10 cellular contexts compared by ENCODE assay signal in the genomic region with DNA sequence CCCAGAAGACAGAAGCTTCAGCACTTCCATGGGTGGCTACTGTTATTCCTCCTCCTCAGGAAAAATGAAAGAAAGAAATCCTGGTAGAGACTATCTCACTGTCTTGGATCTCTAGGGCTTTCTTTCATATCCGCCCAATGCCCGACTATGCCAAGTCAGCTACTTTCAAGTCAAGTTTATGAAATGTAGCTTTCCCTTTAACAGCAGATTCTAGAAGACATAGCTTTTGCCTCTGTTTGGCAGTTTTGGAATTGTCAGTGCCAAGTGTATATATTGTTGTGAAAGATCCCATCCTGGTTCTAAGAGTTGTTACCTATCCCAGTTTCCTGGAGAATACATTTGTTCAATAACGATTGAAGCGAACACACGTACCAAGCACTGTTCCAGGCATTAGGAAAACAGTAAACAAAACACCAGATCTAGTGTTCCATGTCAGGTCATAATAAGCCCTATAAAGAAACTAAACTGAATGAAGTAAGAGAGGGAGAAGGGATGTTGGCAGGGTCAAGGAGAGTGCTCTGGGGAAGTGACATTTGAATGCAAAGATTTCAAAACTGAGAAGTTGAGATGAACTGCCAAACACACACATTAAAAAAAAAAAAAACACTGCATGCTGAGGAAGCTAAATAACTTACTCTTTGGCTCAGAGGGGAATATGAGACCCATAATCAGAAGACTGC. TPM values are rescaled to one million over a fixed set of nuclear protein-coding genes. Genes with fewer than 3 reads are reported as not detected.
DNase-seq lines count a peak whose midpoint lies in the region; ATAC-seq and TF ChIP-seq lines count a peak whose summit lies in the region.
"Had no signal": no experiment of that assay in that cellular context is flagged by ENCODE, and none has a peak within 500 bp of the region (broad histone marks: within the 10 kb centered on the region; RNA-seq: fewer than 3 reads in every experiment).

No MANE protein-coding gene starts in this region.

- no peaks in the 10 kb centered on the region for H3K36me3 Mint-ChIP-seq in CD8-positive, alpha-beta T cell

- no peak overlapping the region for H3K27ac Mint-ChIP-seq in CD8-positive, alpha-beta T cell
- H3K27ac Mint-ChIP-seq: nephron progenitor cell had no signal

- H3K36me3 ChIP-seq in subcutaneous abdominal adipose tissue (ENCODE audit: control insufficient read depth in 5 of 5, insufficient read depth in 5 of 5, low read length in 5 of 5): no peaks in the 10 kb centered on the region
- H3K36me3 ChIP-seq in CD8-positive, alpha-beta T cell (ENCODE audit: insufficient read depth, low read length): no peaks in the 10 kb centered on the region

- H3K27ac ChIP-seq in subcutaneous abdominal adipose tissue (ENCODE audit: low read depth, low read length): peak overlapping the region; percentile 76
- H3K27ac ChIP-seq in caudate nucleus (ENCODE audit: low read depth, low read length): no peak overlapping the region
- H3K27ac ChIP-seq in CD8-positive, alpha-beta T cell (ENCODE audit: low read depth, low read length): no peak overlapping the region

- TF ChIP-seq CTCF in CD8-positive, alpha-beta T cell (IDR thresholded peaks at IDR 0.05): no peak

- peak overlapping the region; percentile 46 to 63 (median 55) for H3K4me3 ChIP-seq in subcutaneous abdominal adipose tissue (ENCODE audit: low read depth in 1 of 5, low read length in 5 of 5)
- no peak overlapping the region for H3K4me3 ChIP-seq in CD8-positive, alpha-beta T cell (ENCODE audit: low read depth, low read length)

- H3K9me3 Mint-ChIP-seq in CD8-positive, alpha-beta T cell: peaks cover 3% of the 10 kb centered on the region
- H3K9me3 Mint-ChIP-seq: nephron progenitor cell had no signal

- CTCF ChIA-PET in CD8-positive, alpha-beta T cell (lab: Charles Lee): interaction anchor here (1.8 kb wide), 1 partner anchor 38 kb away, joined by 5 read pairs; no protein-coding TSS in a partner anchor

- POLR2A ChIA-PET in CD8-positive, alpha-beta T cell (lab: Charles Lee): no interaction called here

- no peak overlapping the region for H3K4me3 Mint-ChIP-seq in CD8-positive, alpha-beta T cell
- H3K4me3 Mint-ChIP-seq: nephron progenitor cell had no signal

- DNase-seq in foreskin melanocyte: peak; percentile 47
- DNase-seq in caudate nucleus (lab: John Stamatoyannopoulos, UW): no peak
- DNase-seq in CD8-positive, alpha-beta T cell: no peak
- DNase-seq: activated CD4-positive, CD25-positive, alpha-beta regulatory T cell treated with anti-CD3 and anti-CD28 coated beads, Interleukin-2, amount 50 U/mL, for 72 hours; NCI-H1105 treated with DMSO at 0.1 percent for 48 hours; nephron progenitor cell had no signal

- H3K27me3 ChIP-seq in subcutaneous abdominal adipose tissue (ENCODE audit: control insufficient read depth in 5 of 5, insufficient read depth in 4 of 5, low read length in 5 of 5): no peaks in the 10 kb centered on the region
- H3K27me3 ChIP-seq in CD8-positive, alpha-beta T cell (ENCODE audit: insufficient read depth, low read length): no peaks in the 10 kb centered on the region

- H3K4me1 ChIP-seq in subcutaneous abdominal adipose tissue (ENCODE audit: control insufficient read depth in 5 of 5, insufficient read depth in 5 of 5, low read length in 5 of 5): peaks cover 0 to 19% (median 11%) of the 10 kb centered on the region in 5 donors
- H3K4me1 ChIP-seq in CD8-positive, alpha-beta T cell (ENCODE audit: insufficient read depth, low read length): no peaks in the 10 kb centered on the region

- H3K9ac ChIP-seq in subcutaneous abdominal adipose tissue (ENCODE audit: low read length in 5 of 5): peak overlapping the region; percentile 21 to 64 (median 48)

- no peaks in the 10 kb centered on the region for H3K9me3 ChIP-seq in subcutaneous abdominal adipose tissue (ENCODE audit: control insufficient read depth in 5 of 5, low read length in 5 of 5)
- no peaks in the 10 kb centered on the region for H3K9me3 ChIP-seq in CD8-positive, alpha-beta T cell (ENCODE audit: low read length)

- H3K27me3 Mint-ChIP-seq in CD8-positive, alpha-beta T cell (ENCODE audit: low read depth): peaks cover 10% of the 10 kb centered on the region

- ATAC-seq in GM19452 (IDR thresholded peaks at IDR 0.05; ENCODE audit: unreplicated experiment): peak; percentile 38
- ATAC-seq in HG03196 (IDR thresholded peaks at IDR 0.05; ENCODE audit: unreplicated experiment): peak; percentile 28
- no peak for ATAC-seq in CD8-positive, alpha-beta T cell
- ATAC-seq in GM18520 (IDR thresholded peaks at IDR 0.05; ENCODE audit: unreplicated experiment): no peak

- H3K4me1 Mint-ChIP-seq in CD8-positive, alpha-beta T cell (ENCODE audit: low read depth): peaks cover 11% of the 10 kb centered on the region

- intact Hi-C loops in CD8-positive, alpha-beta T cell (cut with DNase I, micrococcal nuclease): no loop called here

RNA-seq across cellular contexts. Expression of gene ENAM, which starts 14.5 kb away (rescaled TPM):
- total RNA-seq in CD8-positive, alpha-beta T cell: not detected

RNA-seq across cellular contexts. Expression of gene AMBN, which starts 22.0 kb away (rescaled TPM):
- not detected for total RNA-seq in CD8-positive, alpha-beta T cell

RNA-seq across cellular contexts. Expression of gene JCHAIN, which starts 52.3 kb away (rescaled TPM):
- total RNA-seq in CD8-positive, alpha-beta T cell: 1 to 10 TPM in 1 of 2 experiments, under 1 TPM in 1; 0.38 to 1.3 TPM

Comparison
In these comparisons a context has a peak if more than half of its experiments do, and no peak if none do; other contexts are left out.
1. ATAC-seq: peak in GM19452 (single experiment) and HG03196 (single experiment); none in CD8-positive, alpha-beta T cell (single experiment) and GM18520 (single experiment).